In genomic region chr15:70763120-70763949, GRCh38 we compare ENCODE assay signal across 1 cellular context.
TF ChIP-seq lines count a peak whose summit lies in the region.

A gene with protein sequence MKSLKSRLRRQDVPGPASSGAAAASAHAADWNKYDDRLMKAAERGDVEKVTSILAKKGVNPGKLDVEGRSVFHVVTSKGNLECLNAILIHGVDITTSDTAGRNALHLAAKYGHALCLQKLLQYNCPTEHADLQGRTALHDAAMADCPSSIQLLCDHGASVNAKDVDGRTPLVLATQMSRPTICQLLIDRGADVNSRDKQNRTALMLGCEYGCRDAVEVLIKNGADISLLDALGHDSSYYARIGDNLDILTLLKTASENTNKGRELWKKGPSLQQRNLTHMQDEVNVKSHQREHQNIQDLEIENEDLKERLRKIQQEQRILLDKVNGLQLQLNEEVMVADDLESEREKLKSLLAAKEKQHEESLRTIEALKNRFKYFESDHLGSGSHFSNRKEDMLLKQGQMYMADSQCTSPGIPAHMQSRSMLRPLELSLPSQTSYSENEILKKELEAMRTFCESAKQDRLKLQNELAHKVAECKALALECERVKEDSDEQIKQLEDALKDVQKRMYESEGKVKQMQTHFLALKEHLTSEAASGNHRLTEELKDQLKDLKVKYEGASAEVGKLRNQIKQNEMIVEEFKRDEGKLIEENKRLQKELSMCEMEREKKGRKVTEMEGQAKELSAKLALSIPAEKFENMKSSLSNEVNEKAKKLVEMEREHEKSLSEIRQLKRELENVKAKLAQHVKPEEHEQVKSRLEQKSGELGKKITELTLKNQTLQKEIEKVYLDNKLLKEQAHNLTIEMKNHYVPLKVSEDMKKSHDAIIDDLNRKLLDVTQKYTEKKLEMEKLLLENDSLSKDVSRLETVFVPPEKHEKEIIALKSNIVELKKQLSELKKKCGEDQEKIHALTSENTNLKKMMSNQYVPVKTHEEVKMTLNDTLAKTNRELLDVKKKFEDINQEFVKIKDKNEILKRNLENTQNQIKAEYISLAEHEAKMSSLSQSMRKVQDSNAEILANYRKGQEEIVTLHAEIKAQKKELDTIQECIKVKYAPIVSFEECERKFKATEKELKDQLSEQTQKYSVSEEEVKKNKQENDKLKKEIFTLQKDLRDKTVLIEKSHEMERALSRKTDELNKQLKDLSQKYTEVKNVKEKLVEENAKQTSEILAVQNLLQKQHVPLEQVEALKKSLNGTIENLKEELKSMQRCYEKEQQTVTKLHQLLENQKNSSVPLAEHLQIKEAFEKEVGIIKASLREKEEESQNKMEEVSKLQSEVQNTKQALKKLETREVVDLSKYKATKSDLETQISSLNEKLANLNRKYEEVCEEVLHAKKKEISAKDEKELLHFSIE (N-terminal part only) (minus strand): TSS chr15:70763558. CDS start chr15:70763407, 151 bp downstream.

TF ChIP-seq in HepG2, 621 proteins besides CTCF, POLR2A, EP300 and RAD21 (continued from another document and continues in another):
- TF ChIP-seq ZNF597 (CRISPR knock-in tag; IDR thresholded peaks at IDR 0.05) = 0 out of 2 replicates have a peak, but pooled peaks have one; percentile 38
- TF ChIP-seq ZSCAN30 (CRISPR knock-in tag; IDR thresholded peaks at IDR 0.05) = peak; percentile 78; the same call in 1 of the 2 replicates
- peak; percentile 92 for TF ChIP-seq NFAT5 (CRISPR knock-in tag; IDR thresholded peaks at IDR 0.05)
- TF ChIP-seq IRF2 (CRISPR knock-in tag; IDR thresholded peaks at IDR 0.05) = peak; percentile 34; the same call in 1 of the 2 replicates
- TF ChIP-seq ELK4 (CRISPR knock-in tag; IDR thresholded peaks at IDR 0.05; ENCODE audit: borderline replicate concordance) = no peak
- peak; percentile 43; the same call in 1 of the 2 replicates for TF ChIP-seq KLF12 (CRISPR knock-in tag; IDR thresholded peaks at IDR 0.05; ENCODE audit: borderline replicate concordance)
- no peak for TF ChIP-seq ZBTB33 (CRISPR knock-in tag; IDR thresholded peaks at IDR 0.05)
- peak; percentile 84 for TF ChIP-seq RBFOX2 (IDR thresholded peaks at IDR 0.05; ENCODE audit: low read depth, low read length)
- peak; percentile 72 for TF ChIP-seq GABPA (IDR thresholded peaks at IDR 0.05; ENCODE audit: low read depth, low read length)
- TF ChIP-seq GABPA (CRISPR knock-in tag; IDR thresholded peaks at IDR 0.05; ENCODE audit: low read depth) = peak; percentile 87
- TF ChIP-seq MED13 (CRISPR knock-in tag; IDR thresholded peaks at IDR 0.05) = peak; percentile 53; the same call in 1 of the 2 replicates
- TF ChIP-seq TBP (CRISPR knock-in tag; IDR thresholded peaks at IDR 0.05) = no peak
- TF ChIP-seq ZNF138 (CRISPR knock-in tag; IDR thresholded peaks at IDR 0.05; ENCODE audit: low read depth) = no peak
- TF ChIP-seq MXD4 (CRISPR knock-in tag; IDR thresholded peaks at IDR 0.05) = peak; percentile 58; the same call in 1 of the 2 replicates
- no peak for TF ChIP-seq MZF1 (CRISPR knock-in tag; IDR thresholded peaks at IDR 0.05; ENCODE audit: borderline replicate concordance)
- TF ChIP-seq, protein P1, sequence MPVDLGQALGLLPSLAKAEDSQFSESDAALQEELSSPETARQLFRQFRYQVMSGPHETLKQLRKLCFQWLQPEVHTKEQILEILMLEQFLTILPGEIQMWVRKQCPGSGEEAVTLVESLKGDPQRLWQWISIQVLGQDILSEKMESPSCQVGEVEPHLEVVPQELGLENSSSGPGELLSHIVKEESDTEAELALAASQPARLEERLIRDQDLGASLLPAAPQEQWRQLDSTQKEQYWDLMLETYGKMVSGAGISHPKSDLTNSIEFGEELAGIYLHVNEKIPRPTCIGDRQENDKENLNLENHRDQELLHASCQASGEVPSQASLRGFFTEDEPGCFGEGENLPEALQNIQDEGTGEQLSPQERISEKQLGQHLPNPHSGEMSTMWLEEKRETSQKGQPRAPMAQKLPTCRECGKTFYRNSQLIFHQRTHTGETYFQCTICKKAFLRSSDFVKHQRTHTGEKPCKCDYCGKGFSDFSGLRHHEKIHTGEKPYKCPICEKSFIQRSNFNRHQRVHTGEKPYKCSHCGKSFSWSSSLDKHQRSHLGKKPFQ (CRISPR knock-in tag; IDR thresholded peaks at IDR 0.05; ENCODE audit: insufficient replicate concordance) = peak; percentile 64
- TF ChIP-seq ZNF513 (CRISPR knock-in tag; conservative IDR thresholded peaks at IDR 0.05) = no peak
- peak; percentile 55; the same call in 1 of the 2 replicates for TF ChIP-seq KLF11 (CRISPR knock-in tag; IDR thresholded peaks at IDR 0.05)
- TF ChIP-seq, protein P2, sequence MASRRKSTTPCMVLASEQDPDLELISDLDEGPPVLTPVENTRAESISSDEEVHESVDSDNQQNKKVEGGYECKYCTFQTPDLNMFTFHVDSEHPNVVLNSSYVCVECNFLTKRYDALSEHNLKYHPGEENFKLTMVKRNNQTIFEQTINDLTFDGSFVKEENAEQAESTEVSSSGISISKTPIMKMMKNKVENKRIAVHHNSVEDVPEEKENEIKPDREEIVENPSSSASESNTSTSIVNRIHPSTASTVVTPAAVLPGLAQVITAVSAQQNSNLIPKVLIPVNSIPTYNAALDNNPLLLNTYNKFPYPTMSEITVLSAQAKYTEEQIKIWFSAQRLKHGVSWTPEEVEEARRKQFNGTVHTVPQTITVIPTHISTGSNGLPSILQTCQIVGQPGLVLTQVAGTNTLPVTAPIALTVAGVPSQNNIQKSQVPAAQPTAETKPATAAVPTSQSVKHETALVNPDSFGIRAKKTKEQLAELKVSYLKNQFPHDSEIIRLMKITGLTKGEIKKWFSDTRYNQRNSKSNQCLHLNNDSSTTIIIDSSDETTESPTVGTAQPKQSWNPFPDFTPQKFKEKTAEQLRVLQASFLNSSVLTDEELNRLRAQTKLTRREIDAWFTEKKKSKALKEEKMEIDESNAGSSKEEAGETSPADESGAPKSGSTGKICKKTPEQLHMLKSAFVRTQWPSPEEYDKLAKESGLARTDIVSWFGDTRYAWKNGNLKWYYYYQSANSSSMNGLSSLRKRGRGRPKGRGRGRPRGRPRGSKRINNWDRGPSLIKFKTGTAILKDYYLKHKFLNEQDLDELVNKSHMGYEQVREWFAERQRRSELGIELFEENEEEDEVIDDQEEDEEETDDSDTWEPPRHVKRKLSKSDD (CRISPR knock-in tag; IDR thresholded peaks at IDR 0.05; ENCODE audit: low read depth) = 0 out of 2 replicates have a peak, but pooled peaks have one; percentile 34
- peak; percentile 79 for TF ChIP-seq SALL1 (CRISPR knock-in tag; IDR thresholded peaks at IDR 0.05)
- TF ChIP-seq SP2 (CRISPR knock-in tag; IDR thresholded peaks at IDR 0.05) = peak; percentile 91
- peak; percentile 67 for TF ChIP-seq KDM5B (CRISPR knock-in tag; IDR thresholded peaks at IDR 0.05; ENCODE audit: borderline replicate concordance)
- no peak for TF ChIP-seq SMAD9 (CRISPR knock-in tag; IDR thresholded peaks at IDR 0.05)
- TF ChIP-seq, protein P3, sequence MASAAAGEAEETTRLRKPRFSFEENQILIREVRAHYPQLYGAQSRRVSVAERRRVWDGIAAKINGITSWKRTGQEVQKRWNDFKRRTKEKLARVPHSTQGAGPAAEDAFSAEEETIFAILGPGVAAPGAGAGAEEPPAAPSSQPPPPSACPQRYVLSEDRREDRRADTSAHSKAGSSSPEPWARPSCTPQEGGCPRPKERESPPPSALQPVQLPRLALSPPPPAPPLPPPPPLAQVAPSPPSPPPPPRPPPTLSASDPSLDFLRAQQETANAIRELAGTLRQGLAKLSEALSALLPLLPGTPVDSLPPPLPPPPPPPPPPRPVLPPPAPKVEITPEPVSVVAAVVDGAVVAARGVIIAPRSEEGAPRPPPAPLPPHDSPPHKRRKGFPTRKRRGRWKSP (CRISPR knock-in tag; IDR thresholded peaks at IDR 0.05) = 0 out of 2 replicates have a peak, but pooled peaks have one; percentile 31
- peak; percentile 40 for TF ChIP-seq RBM39 (IDR thresholded peaks at IDR 0.05; ENCODE audit: low read depth, low read length, poor library complexity, severe bottlenecking)
